In genomic region chr4:52358855-52359254, GRCh38 we compare ENCODE assay signal across 1 cellular context.
TF ChIP-seq lines count a peak whose summit lies in the region.

No MANE protein-coding gene starts in this region.

TF ChIP-seq in WTC11, 78 proteins besides CTCF, POLR2A, EP300 and RAD21 (continued from another document):
- TF ChIP-seq ZNF532 (CRISPR knock-in tag; IDR thresholded peaks at IDR 0.05; ENCODE audit: borderline replicate concordance) (no peak), NR1H2 (CRISPR knock-in tag; IDR thresholded peaks at IDR 0.05) (no peak), USF2 (CRISPR knock-in tag; IDR thresholded peaks at IDR 0.05) (no peak), ELF4 (CRISPR knock-in tag; IDR thresholded peaks at IDR 0.05; ENCODE audit: low read depth) (no peak), NR3C1 (CRISPR knock-in tag; conservative IDR thresholded peaks at IDR 0.05; ENCODE audit: low read depth) (no peak)
